ENCODE assay signal across 1 cellular context in the genomic region with DNA sequence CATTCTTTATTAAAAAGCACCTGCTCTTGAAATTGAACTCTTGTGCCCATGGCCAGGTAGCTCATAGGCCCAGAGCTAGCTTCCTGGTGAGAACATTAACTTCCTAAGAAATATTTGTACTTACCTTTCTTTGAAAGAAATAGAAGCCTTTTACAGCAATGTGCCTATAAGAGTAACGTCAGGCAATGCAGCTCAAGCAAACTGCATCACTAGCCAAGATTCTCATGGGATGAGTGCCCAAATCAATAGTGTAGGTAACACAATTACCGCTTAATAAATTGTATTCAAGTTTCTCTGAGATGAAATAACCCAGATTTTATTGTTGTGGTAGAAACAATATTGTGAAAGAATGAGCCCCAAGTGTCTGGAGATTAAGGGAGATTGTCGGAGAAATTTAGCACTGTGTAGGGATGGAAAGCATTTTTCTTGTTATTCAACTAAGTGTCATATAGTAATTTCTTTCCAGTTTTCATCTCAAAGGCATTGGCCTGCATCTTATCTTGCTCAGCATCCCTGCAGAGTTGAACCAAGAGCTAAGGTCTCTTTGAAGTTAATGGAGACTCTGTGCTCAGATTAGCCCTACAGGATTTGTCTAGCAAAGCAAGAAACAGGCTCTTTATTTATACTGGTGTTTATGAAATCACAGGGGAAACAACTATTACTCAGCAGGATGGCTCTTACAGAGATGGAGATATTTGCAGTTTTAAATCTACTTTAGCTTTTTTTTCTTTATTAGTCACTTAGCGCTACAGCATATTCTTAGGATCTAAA.
TF ChIP-seq lines count a peak whose summit lies in the region.

No MANE protein-coding gene starts in this region.

TF ChIP-seq in GM23338, 12 proteins besides CTCF, POLR2A, EP300 and RAD21:
- TF ChIP-seq, protein P1, sequence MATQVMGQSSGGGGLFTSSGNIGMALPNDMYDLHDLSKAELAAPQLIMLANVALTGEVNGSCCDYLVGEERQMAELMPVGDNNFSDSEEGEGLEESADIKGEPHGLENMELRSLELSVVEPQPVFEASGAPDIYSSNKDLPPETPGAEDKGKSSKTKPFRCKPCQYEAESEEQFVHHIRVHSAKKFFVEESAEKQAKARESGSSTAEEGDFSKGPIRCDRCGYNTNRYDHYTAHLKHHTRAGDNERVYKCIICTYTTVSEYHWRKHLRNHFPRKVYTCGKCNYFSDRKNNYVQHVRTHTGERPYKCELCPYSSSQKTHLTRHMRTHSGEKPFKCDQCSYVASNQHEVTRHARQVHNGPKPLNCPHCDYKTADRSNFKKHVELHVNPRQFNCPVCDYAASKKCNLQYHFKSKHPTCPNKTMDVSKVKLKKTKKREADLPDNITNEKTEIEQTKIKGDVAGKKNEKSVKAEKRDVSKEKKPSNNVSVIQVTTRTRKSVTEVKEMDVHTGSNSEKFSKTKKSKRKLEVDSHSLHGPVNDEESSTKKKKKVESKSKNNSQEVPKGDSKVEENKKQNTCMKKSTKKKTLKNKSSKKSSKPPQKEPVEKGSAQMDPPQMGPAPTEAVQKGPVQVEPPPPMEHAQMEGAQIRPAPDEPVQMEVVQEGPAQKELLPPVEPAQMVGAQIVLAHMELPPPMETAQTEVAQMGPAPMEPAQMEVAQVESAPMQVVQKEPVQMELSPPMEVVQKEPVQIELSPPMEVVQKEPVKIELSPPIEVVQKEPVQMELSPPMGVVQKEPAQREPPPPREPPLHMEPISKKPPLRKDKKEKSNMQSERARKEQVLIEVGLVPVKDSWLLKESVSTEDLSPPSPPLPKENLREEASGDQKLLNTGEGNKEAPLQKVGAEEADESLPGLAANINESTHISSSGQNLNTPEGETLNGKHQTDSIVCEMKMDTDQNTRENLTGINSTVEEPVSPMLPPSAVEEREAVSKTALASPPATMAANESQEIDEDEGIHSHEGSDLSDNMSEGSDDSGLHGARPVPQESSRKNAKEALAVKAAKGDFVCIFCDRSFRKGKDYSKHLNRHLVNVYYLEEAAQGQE (IDR thresholded peaks at IDR 0.05; ENCODE audit: unreplicated experiment), result no peak
- TF ChIP-seq POLR2AphosphoS5 (IDR thresholded peaks at IDR 0.05; ENCODE audit: low read depth) (no peak), STAT1 (IDR thresholded peaks at IDR 0.05; ENCODE audit: unreplicated experiment) (no peak), NANOG (IDR thresholded peaks at IDR 0.05; ENCODE audit: borderline replicate concordance) (no peak), JUNB (IDR thresholded peaks at IDR 0.05; ENCODE audit: unreplicated experiment) (no peak), ZNF114 (CRISPR knock-in tag; IDR thresholded peaks at IDR 0.05) (no peak), EZH2phosphoT487 (IDR thresholded peaks at IDR 0.05; ENCODE audit: unreplicated experiment) (no peak), EZH2 (IDR thresholded peaks at IDR 0.05; ENCODE audit: low read depth, unreplicated experiment) (no peak), ZNF331 (CRISPR knock-in tag; IDR thresholded peaks at IDR 0.05; ENCODE audit: low read depth) (no peak), CREB1 (CRISPR knock-in tag; IDR thresholded peaks at IDR 0.05; ENCODE audit: low read depth) (no peak)
- TF ChIP-seq, protein P2, sequence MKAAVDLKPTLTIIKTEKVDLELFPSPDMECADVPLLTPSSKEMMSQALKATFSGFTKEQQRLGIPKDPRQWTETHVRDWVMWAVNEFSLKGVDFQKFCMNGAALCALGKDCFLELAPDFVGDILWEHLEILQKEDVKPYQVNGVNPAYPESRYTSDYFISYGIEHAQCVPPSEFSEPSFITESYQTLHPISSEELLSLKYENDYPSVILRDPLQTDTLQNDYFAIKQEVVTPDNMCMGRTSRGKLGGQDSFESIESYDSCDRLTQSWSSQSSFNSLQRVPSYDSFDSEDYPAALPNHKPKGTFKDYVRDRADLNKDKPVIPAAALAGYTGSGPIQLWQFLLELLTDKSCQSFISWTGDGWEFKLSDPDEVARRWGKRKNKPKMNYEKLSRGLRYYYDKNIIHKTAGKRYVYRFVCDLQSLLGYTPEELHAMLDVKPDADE (IDR thresholded peaks at IDR 0.05), result no peak
- TF ChIP-seq, protein P3, sequence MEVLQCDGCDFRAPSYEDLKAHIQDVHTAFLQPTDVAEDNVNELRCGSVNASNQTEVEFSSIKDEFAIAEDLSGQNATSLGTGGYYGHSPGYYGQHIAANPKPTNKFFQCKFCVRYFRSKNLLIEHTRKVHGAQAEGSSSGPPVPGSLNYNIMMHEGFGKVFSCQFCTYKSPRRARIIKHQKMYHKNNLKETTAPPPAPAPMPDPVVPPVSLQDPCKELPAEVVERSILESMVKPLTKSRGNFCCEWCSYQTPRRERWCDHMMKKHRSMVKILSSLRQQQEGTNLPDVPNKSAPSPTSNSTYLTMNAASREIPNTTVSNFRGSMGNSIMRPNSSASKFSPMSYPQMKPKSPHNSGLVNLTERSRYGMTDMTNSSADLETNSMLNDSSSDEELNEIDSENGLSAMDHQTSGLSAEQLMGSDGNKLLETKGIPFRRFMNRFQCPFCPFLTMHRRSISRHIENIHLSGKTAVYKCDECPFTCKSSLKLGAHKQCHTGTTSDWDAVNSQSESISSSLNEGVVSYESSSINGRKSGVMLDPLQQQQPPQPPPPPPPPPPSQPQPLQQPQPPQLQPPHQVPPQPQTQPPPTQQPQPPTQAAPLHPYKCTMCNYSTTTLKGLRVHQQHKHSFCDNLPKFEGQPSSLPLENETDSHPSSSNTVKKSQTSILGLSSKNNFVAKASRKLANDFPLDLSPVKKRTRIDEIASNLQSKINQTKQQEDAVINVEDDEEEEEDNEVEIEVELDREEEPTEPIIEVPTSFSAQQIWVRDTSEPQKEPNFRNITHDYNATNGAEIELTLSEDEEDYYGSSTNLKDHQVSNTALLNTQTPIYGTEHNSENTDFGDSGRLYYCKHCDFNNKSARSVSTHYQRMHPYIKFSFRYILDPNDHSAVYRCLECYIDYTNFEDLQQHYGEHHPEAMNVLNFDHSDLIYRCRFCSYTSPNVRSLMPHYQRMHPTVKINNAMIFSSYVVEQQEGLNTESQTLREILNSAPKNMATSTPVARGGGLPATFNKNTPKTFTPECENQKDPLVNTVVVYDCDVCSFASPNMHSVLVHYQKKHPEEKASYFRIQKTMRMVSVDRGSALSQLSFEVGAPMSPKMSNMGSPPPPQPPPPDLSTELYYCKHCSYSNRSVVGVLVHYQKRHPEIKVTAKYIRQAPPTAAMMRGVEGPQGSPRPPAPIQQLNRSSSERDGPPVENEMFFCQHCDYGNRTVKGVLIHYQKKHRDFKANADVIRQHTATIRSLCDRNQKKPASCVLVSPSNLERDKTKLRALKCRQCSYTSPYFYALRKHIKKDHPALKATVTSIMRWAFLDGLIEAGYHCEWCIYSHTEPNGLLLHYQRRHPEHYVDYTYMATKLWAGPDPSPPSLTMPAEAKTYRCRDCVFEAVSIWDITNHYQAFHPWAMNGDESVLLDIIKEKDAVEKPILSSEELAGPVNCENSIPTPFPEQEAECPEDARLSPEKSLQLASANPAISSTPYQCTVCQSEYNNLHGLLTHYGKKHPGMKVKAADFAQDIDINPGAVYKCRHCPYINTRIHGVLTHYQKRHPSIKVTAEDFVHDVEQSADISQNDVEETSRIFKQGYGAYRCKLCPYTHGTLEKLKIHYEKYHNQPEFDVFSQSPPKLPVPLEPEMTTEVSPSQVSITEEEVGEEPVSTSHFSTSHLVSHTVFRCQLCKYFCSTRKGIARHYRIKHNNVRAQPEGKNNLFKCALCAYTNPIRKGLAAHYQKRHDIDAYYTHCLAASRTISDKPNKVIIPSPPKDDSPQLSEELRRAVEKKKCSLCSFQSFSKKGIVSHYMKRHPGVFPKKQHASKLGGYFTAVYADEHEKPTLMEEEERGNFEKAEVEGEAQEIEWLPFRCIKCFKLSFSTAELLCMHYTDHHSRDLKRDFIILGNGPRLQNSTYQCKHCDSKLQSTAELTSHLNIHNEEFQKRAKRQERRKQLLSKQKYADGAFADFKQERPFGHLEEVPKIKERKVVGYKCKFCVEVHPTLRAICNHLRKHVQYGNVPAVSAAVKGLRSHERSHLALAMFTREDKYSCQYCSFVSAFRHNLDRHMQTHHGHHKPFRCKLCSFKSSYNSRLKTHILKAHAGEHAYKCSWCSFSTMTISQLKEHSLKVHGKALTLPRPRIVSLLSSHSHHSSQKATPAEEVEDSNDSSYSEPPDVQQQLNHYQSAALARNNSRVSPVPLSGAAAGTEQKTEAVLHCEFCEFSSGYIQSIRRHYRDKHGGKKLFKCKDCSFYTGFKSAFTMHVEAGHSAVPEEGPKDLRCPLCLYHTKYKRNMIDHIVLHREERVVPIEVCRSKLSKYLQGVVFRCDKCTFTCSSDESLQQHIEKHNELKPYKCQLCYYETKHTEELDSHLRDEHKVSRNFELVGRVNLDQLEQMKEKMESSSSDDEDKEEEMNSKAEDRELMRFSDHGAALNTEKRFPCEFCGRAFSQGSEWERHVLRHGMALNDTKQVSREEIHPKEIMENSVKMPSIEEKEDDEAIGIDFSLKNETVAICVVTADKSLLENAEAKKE (CRISPR knock-in tag; IDR thresholded peaks at IDR 0.05), result no peak
